Comparison of ENCODE assay signal across 8 cellular contexts in genomic region chr1:3170566-3171453, GRCh38.
DNase-seq lines count a peak whose midpoint lies in the region; ATAC-seq and TF ChIP-seq lines count a peak whose summit lies in the region.

No MANE protein-coding gene starts in this region.

- ATAC-seq in activated CD4-positive, alpha-beta T cell treated with anti-CD3 and anti-CD28 coated beads for 36 hours = no peak

- H3K36me3 Mint-ChIP-seq in neural progenitor cell = peaks cover 2% of the 10 kb centered on the region
- H3K36me3 Mint-ChIP-seq in activated CD4-positive, alpha-beta T cell treated with anti-CD3 and anti-CD28 coated beads for 36 hours (ENCODE audit: low read depth) = no peaks in the 10 kb centered on the region

- no peaks in the 10 kb centered on the region for H3F3A ChIP-seq in neural progenitor cell (ENCODE audit: low read depth)

- no peaks in the 10 kb centered on the region for H3K27me3 ChIP-seq in fibroblast of lung (ENCODE audit: control insufficient read depth, insufficient read depth, low read length)
- no peaks in the 10 kb centered on the region for H3K27me3 ChIP-seq in neural progenitor cell

- DNase-seq in Ammon's horn (ENCODE audit: low spot score) (peak; percentile 91), NOMO-1 (lab: John Stamatoyannopoulos, UW; ENCODE audit: unreplicated experiment in 2 of 2) (peak; percentile 73 to 82), fibroblast of lung (ENCODE audit: low read depth in 2 of 2) (peak; percentile 47 to 58), neural progenitor cell (ENCODE audit: low spot score) (peak; percentile 62), glomerular visceral epithelial cell (ENCODE audit: extremely low spot score) (no peak), SW 1271 (lab: John Stamatoyannopoulos, UW) (no peak)
- no peak for DNase-seq in activated CD4-positive, alpha-beta T cell treated with anti-CD3 and anti-CD28 coated beads, Interleukin-2, amount 50 U/mL, for 48 hours
- DNase-seq in activated CD4-positive, alpha-beta T cell treated with anti-CD3 and anti-CD28 coated beads for 36 hours = no peak

- H3K79me2 ChIP-seq in fibroblast of lung (ENCODE audit: control insufficient read depth, insufficient read depth, low read length) (no peaks in the 10 kb centered on the region), neural progenitor cell (ENCODE audit: low read depth) (no peaks in the 10 kb centered on the region)

- peak overlapping the region; percentile 93 for H3K27ac Mint-ChIP-seq in neural progenitor cell
- no peak overlapping the region for H3K27ac Mint-ChIP-seq in activated CD4-positive, alpha-beta T cell treated with anti-CD3 and anti-CD28 coated beads for 36 hours

- H2AFZ ChIP-seq in fibroblast of lung (ENCODE audit: low read length) = peak overlapping the region; percentile 55
- no peak overlapping the region for H2AFZ ChIP-seq in neural progenitor cell (replicated peaks)

- CTCF ChIA-PET in activated CD4-positive, alpha-beta T cell treated with anti-CD3 and anti-CD28 coated beads for 36 hours (lab: Charles Lee) = no interaction called here

- H3K9me3 ChIP-seq in fibroblast of lung (ENCODE audit: control insufficient read depth, insufficient read depth, low read depth, low read length) (no peaks in the 10 kb centered on the region), neural progenitor cell (ENCODE audit: low read depth) (no peaks in the 10 kb centered on the region)

- H3K27ac ChIP-seq in fibroblast of lung (ENCODE audit: insufficient read depth, low read length) = peak overlapping the region; percentile 10
- H3K27ac ChIP-seq in neural progenitor cell = no peak overlapping the region

- H3K36me3 ChIP-seq in fibroblast of lung (ENCODE audit: control insufficient read depth, insufficient read depth, low read length) (no peaks in the 10 kb centered on the region), neural progenitor cell (no peaks in the 10 kb centered on the region)

- no peak overlapping the region for H3K4me3 Mint-ChIP-seq in neural progenitor cell
- no peak overlapping the region for H3K4me3 Mint-ChIP-seq in activated CD4-positive, alpha-beta T cell treated with anti-CD3 and anti-CD28 coated beads for 36 hours

- peaks cover 2% of the 10 kb centered on the region for H3K4me1 ChIP-seq in fibroblast of lung (ENCODE audit: control insufficient read depth, extremely low read depth, insufficient read depth, low read length)
- H3K4me1 ChIP-seq in neural progenitor cell = peaks cover 38% of the 10 kb centered on the region

- no peaks in the 10 kb centered on the region for H4K20me1 ChIP-seq in fibroblast of lung (ENCODE audit: control insufficient read depth, extremely low read depth, insufficient read depth, low read length)
- H4K20me1 ChIP-seq in neural progenitor cell (ENCODE audit: low read depth) = no peaks in the 10 kb centered on the region

- intact Hi-C loops in activated CD4-positive, alpha-beta T cell treated with anti-CD3 and anti-CD28 coated beads for 36 hours (cut with DNase I, micrococcal nuclease) = no loop called here

- H3K4me2 ChIP-seq in fibroblast of lung (ENCODE audit: extremely low read depth, insufficient read depth, low read length) = peak overlapping the region; percentile 71
- H3K4me2 ChIP-seq in neural progenitor cell = peak overlapping the region; percentile 45

- TF ChIP-seq CTCF in fibroblast of lung (conservative IDR thresholded peaks at IDR 0.05 in 1 of 2, IDR thresholded peaks at IDR 0.05 in 1 of 2; ENCODE audit: low read depth in 1 of 2, low read length in 2 of 2) (no peak), neural progenitor cell (IDR thresholded peaks at IDR 0.05) (no peak)

- no peaks in the 10 kb centered on the region for H3K9me3 Mint-ChIP-seq in neural progenitor cell
- H3K9me3 Mint-ChIP-seq in activated CD4-positive, alpha-beta T cell treated with anti-CD3 and anti-CD28 coated beads for 36 hours (ENCODE audit: low read depth) = no peaks in the 10 kb centered on the region

- H3K9ac ChIP-seq in fibroblast of lung (ENCODE audit: insufficient read depth, low read length) (peak overlapping the region; percentile 16), neural progenitor cell (no peak overlapping the region)

- H3K4me1 Mint-ChIP-seq in neural progenitor cell = peaks cover 56% of the 10 kb centered on the region
- no peaks in the 10 kb centered on the region for H3K4me1 Mint-ChIP-seq in activated CD4-positive, alpha-beta T cell treated with anti-CD3 and anti-CD28 coated beads for 36 hours

- peak overlapping the region in 1 of 4 experiments; percentile 35 for H3K4me3 ChIP-seq in fibroblast of lung (replicated peaks in 1 of 4; ENCODE audit: control extremely low read depth in 1 of 4, insufficient read depth in 1 of 4, low read depth in 3 of 4, low read length in 4 of 4)
- H3K4me3 ChIP-seq in neural progenitor cell = no peak overlapping the region

- POLR2A ChIA-PET in activated CD4-positive, alpha-beta T cell treated with anti-CD3 and anti-CD28 coated beads for 36 hours (lab: Charles Lee) = no interaction called here

- H3K27me3 Mint-ChIP-seq in neural progenitor cell (ENCODE audit: insufficient read depth, low read depth) = peaks cover 4% of the 10 kb centered on the region
- peaks cover 30% of the 10 kb centered on the region for H3K27me3 Mint-ChIP-seq in activated CD4-positive, alpha-beta T cell treated with anti-CD3 and anti-CD28 coated beads for 36 hours

Comparison
In these comparisons a context has a peak if more than half of its experiments do, and no peak if none do; other contexts are left out.
1. DNase-seq: peak in Ammon's horn (single experiment), NOMO-1 (2 of 2), fibroblast of lung (2 of 2) and neural progenitor cell (single experiment); none in glomerular visceral epithelial cell (single experiment), SW 1271 (0 of 2), activated CD4-positive, alpha-beta T cell treated with anti-CD3 and anti-CD28 coated beads, Interleukin-2, amount 50 U/mL, for 48 hours (0 of 2) and activated CD4-positive, alpha-beta T cell treated with anti-CD3 and anti-CD28 coated beads for 36 hours (single experiment).